Comparison of ENCODE assay signal across 25 cellular contexts in the genomic region with DNA sequence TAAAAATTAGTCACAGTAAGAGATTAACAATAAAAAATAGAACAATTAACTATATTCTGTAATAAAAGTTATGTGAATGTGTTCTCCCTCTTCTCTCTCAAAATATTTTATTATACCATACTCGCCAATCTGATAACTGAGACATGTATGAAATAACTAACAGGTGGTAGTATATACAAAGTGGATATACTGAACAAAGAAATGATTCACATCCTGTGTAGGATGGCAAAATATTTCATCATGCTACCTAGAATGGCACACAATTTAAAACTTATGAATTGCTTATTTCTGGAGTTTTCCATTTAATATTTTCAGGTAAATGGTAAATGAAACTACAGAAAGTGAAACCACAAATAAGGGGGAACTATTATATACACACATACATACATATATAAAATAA.
DNase-seq lines count a peak whose midpoint lies in the region; ATAC-seq, FAIRE-seq and TF ChIP-seq lines count a peak whose summit lies in the region.
"Had no signal": no experiment of that assay in that cellular context is flagged by ENCODE, and none has a peak within 500 bp of the region (broad histone marks: within the 10 kb centered on the region; RNA-seq: fewer than 3 reads in every experiment).

No MANE protein-coding gene starts in this region.

- H3K27ac Mint-ChIP-seq in activated T-cell treated with anti-CD3 and anti-CD28 coated beads, Interleukin-2, amount 50 U/mL, for 72 hours = peak overlapping the region; percentile 88
- H3K27ac Mint-ChIP-seq: CD14-positive monocyte, IgD-negative memory B cell had no signal

- FAIRE-seq in D721Med (lab: Jason Lieb, UNC) = no peak

- H3K36me3 ChIP-seq in SJCRH30 = no peaks in the 10 kb centered on the region
- H3K36me3 ChIP-seq: HAP-1, Peyer's patch had no signal

- no peaks in the 10 kb centered on the region for H3K4me1 Mint-ChIP-seq in activated T-cell treated with anti-CD3 and anti-CD28 coated beads, Interleukin-2, amount 50 U/mL, for 72 hours (ENCODE audit: low read depth)
- H3K4me1 Mint-ChIP-seq: CD14-positive monocyte, IgD-negative memory B cell had no signal

- no peak for DNase-seq in activated T-cell treated with anti-CD3 and anti-CD28 coated beads, Interleukin-2, amount 50 U/mL, for 72 hours
- DNase-seq in activated T-cell treated with anti-CD3 and anti-CD28 coated beads for 4 hours (no peak), SJCRH30 (no peak), epithelial cell of prostate (ENCODE audit: low read depth, low spot score) (no peak), D721Med (ENCODE audit: insufficient read length, low spot score) (no peak), dermis blood vessel endothelial cell (no peak), OCI-M2 (lab: John Stamatoyannopoulos, UW; ENCODE audit: unreplicated experiment) (no peak)
- DNase-seq: COR-L47, DMS79, GM23248, Karpas-422, MM.1S, NCI-H1092, NCI-H1436 treated with DMSO at 0.1 percent for 48 hours, NCI-H2029, NCI-H345, NCI-H524 treated with DMSO at 0.1 percent for 48 hours, Peyer's patch, Right ventricle myocardium superior had no signal

- H3K9me3 Mint-ChIP-seq in activated T-cell treated with anti-CD3 and anti-CD28 coated beads, Interleukin-2, amount 50 U/mL, for 72 hours = peaks cover 0 to 1% of the 10 kb centered on the region in 2 donors
- H3K9me3 Mint-ChIP-seq: IgD-negative memory B cell had no signal

- no peaks in the 10 kb centered on the region for H3K9me3 ChIP-seq in SJCRH30 (replicated peaks)
- H3K9me3 ChIP-seq: HAP-1, Peyer's patch had no signal

- peaks cover 16% of the 10 kb centered on the region for H3K4me1 ChIP-seq in SJCRH30
- H3K4me1 ChIP-seq: HAP-1, Peyer's patch had no signal

- no peaks in the 10 kb centered on the region for H3K36me3 Mint-ChIP-seq in activated T-cell treated with anti-CD3 and anti-CD28 coated beads, Interleukin-2, amount 50 U/mL, for 72 hours (ENCODE audit: insufficient read depth in 2 of 2)
- H3K36me3 Mint-ChIP-seq: CD14-positive monocyte, IgD-negative memory B cell had no signal

- H3K27me3 Mint-ChIP-seq in activated T-cell treated with anti-CD3 and anti-CD28 coated beads, Interleukin-2, amount 50 U/mL, for 72 hours (ENCODE audit: low read depth) = no peaks in the 10 kb centered on the region
- H3K27me3 Mint-ChIP-seq: IgD-negative memory B cell had no signal

- H3K27ac ChIP-seq in SJCRH30 = peak overlapping the region; percentile 40
- peak overlapping the region; percentile 73 for H3K27ac ChIP-seq in epithelial cell of prostate
- H3K27ac ChIP-seq: 22Rv1, GM23248, Peyer's patch, SK-N-MC had no signal

- ATAC-seq in activated T-cell treated with anti-CD3 and anti-CD28 coated beads, Interleukin-2, amount 50 U/mL, for 72 hours (replicated peaks in 1 of 2) = peak in 1 of 2 donors; percentile 39
- ATAC-seq in HG03280 (IDR thresholded peaks at IDR 0.05; ENCODE audit: unreplicated experiment) = no peak

- no peak overlapping the region for H3K4me3 Mint-ChIP-seq in activated T-cell treated with anti-CD3 and anti-CD28 coated beads, Interleukin-2, amount 50 U/mL, for 72 hours
- H3K4me3 Mint-ChIP-seq: CD14-positive monocyte, IgD-negative memory B cell had no signal

- H3K27me3 ChIP-seq in SJCRH30 = no peaks in the 10 kb centered on the region
- H3K27me3 ChIP-seq: Peyer's patch had no signal

- H3K4me3 ChIP-seq in SJCRH30 = no peak overlapping the region
- H3K4me3 ChIP-seq: GM23248, HAP-1, Peyer's patch, SK-N-MC had no signal

- TF ChIP-seq CTCF in D721Med (IDR thresholded peaks at IDR 0.05; ENCODE audit: insufficient read depth, missing control alignments) = no peak
